19 cellular contexts compared by ENCODE assay signal in genomic region chr2:8520791-8521344, GRCh38.
DNase-seq lines count a peak whose midpoint lies in the region; FAIRE-seq and TF ChIP-seq lines count a peak whose summit lies in the region.
"Had no signal": no experiment of that assay in that cellular context is flagged by ENCODE, and none has a peak within 500 bp of the region (broad histone marks: within the 10 kb centered on the region; RNA-seq: fewer than 3 reads in every experiment).

No MANE protein-coding gene starts in this region.

- CTCF ChIA-PET in activated naive CD4-positive, alpha-beta T cell treated with anti-CD3 and anti-CD28 coated beads for 36 hours (lab: Charles Lee) = no interaction called here
- CTCF ChIA-PET in activated CD4-positive, alpha-beta memory T cell treated with anti-CD3 and anti-CD28 coated beads, Interleukin-2, amount 10 ng/mL, durations not matched to agents 7 days and 5 days (lab: Charles Lee) = interaction anchor here (1.3 to 3.0 kb wide), 4 partner anchors 23 to 161 kb away, joined by 3 to 9 read pairs (median 8); partner anchors contain the start of gene ID2

- TF ChIP-seq CTCF in esophagus squamous epithelium (IDR thresholded peaks at IDR 0.05) = no peak

- no peaks in the 10 kb centered on the region for H3K9me3 ChIP-seq in esophagus squamous epithelium
- H3K9me3 ChIP-seq: gastroesophageal sphincter, pancreas had no signal

- peaks cover 45% of the 10 kb centered on the region for H3K4me1 Mint-ChIP-seq in activated naive CD4-positive, alpha-beta T cell treated with anti-CD3 and anti-CD28 coated beads for 36 hours (ENCODE audit: low read depth)
- peaks cover 81% of the 10 kb centered on the region for H3K4me1 Mint-ChIP-seq in activated CD4-positive, alpha-beta memory T cell treated with anti-CD3 and anti-CD28 coated beads, Interleukin-2, amount 10 ng/mL, durations not matched to agents 7 days and 5 days

- H3K27ac ChIP-seq in esophagus squamous epithelium = no peak overlapping the region
- H3K27ac ChIP-seq: gastroesophageal sphincter, pancreas had no signal

- H3K9me3 Mint-ChIP-seq in activated naive CD4-positive, alpha-beta T cell treated with anti-CD3 and anti-CD28 coated beads for 36 hours = no peaks in the 10 kb centered on the region
- H3K9me3 Mint-ChIP-seq in activated CD4-positive, alpha-beta memory T cell treated with anti-CD3 and anti-CD28 coated beads, Interleukin-2, amount 10 ng/mL, durations not matched to agents 7 days and 5 days = peaks cover 2% of the 10 kb centered on the region
- H3K9me3 Mint-ChIP-seq: endodermal cell, IgD-negative memory B cell had no signal

- H3K4me3 Mint-ChIP-seq in activated naive CD4-positive, alpha-beta T cell treated with anti-CD3 and anti-CD28 coated beads for 36 hours = no peak overlapping the region
- no peak overlapping the region for H3K4me3 Mint-ChIP-seq in activated CD4-positive, alpha-beta memory T cell treated with anti-CD3 and anti-CD28 coated beads, Interleukin-2, amount 10 ng/mL, durations not matched to agents 7 days and 5 days
- H3K4me3 Mint-ChIP-seq: endodermal cell had no signal

- peak; percentile 72 for DNase-seq in activated naive CD4-positive, alpha-beta T cell treated with anti-CD3 and anti-CD28 coated beads for 36 hours
- no peak for DNase-seq in activated naive CD4-positive, alpha-beta T cell treated with anti-CD3 and anti-CD28 coated beads, Interleukin-2, amount 50 U/mL, for 16 hours
- DNase-seq in GM19239 (ENCODE audit: insufficient read length, low spot score) (no peak), esophagus squamous epithelium (lab: John Stamatoyannopoulos, UW) (no peak), pons (ENCODE audit: low spot score) (no peak), RKO (ENCODE audit: low spot score) (no peak)
- no peak for DNase-seq in activated CD4-positive, alpha-beta memory T cell treated with anti-CD3 and anti-CD28 coated beads, Interleukin-2, amount 10 ng/mL, durations not matched to agents 7 days and 5 days
- peak; percentile 51 for DNase-seq in stimulated activated CD8-positive, alpha-beta memory T cell treated with anti-CD3 and anti-CD28 coated beads, Interleukin-4, amount 100 ng/mL, for 48 hours
- DNase-seq: activated effector memory CD4-positive, alpha-beta T cell treated with anti-CD3 and anti-CD28 coated beads, Interleukin-2, amount 50 U/mL, for 16 hours; DMS79 treated with DMSO at 0.1 percent for 48 hours; endodermal cell; midbrain; NCI-H187; NCI-H82 had no signal

- no peaks in the 10 kb centered on the region for H3K27me3 Mint-ChIP-seq in activated naive CD4-positive, alpha-beta T cell treated with anti-CD3 and anti-CD28 coated beads for 36 hours (ENCODE audit: low read depth)
- H3K27me3 Mint-ChIP-seq in activated CD4-positive, alpha-beta memory T cell treated with anti-CD3 and anti-CD28 coated beads, Interleukin-2, amount 10 ng/mL, durations not matched to agents 7 days and 5 days = no peaks in the 10 kb centered on the region

- H3K36me3 Mint-ChIP-seq in activated naive CD4-positive, alpha-beta T cell treated with anti-CD3 and anti-CD28 coated beads for 36 hours (ENCODE audit: low read depth) = no peaks in the 10 kb centered on the region
- H3K36me3 Mint-ChIP-seq in activated CD4-positive, alpha-beta memory T cell treated with anti-CD3 and anti-CD28 coated beads, Interleukin-2, amount 10 ng/mL, durations not matched to agents 7 days and 5 days (ENCODE audit: low read depth) = peaks cover 9% of the 10 kb centered on the region

- WGBS in esophagus squamous epithelium, 2 donors = 53 to 81% methylated on average over 4 of the region's 5 CpGs

- no peaks in the 10 kb centered on the region for H3K27me3 ChIP-seq in esophagus squamous epithelium
- H3K27me3 ChIP-seq: gastroesophageal sphincter, pancreas had no signal

- peak overlapping the region; percentile 54 for H3K27ac Mint-ChIP-seq in activated naive CD4-positive, alpha-beta T cell treated with anti-CD3 and anti-CD28 coated beads for 36 hours
- peak overlapping the region; percentile 8 for H3K27ac Mint-ChIP-seq in activated CD4-positive, alpha-beta memory T cell treated with anti-CD3 and anti-CD28 coated beads, Interleukin-2, amount 10 ng/mL, durations not matched to agents 7 days and 5 days
- H3K27ac Mint-ChIP-seq: endodermal cell, IgD-negative memory B cell had no signal

- intact Hi-C loops in activated naive CD4-positive, alpha-beta T cell treated with anti-CD3 and anti-CD28 coated beads for 36 hours (cut with micrococcal nuclease) = loop anchor here (1.0 kb wide), 2 partner anchors 20 to 282 kb away; no protein-coding TSS in a partner anchor
- intact Hi-C loops in esophagus squamous epithelium (cut with DNase I) = no loop called here

- FAIRE-seq in GM19239 (lab: Jason Lieb, UNC) = peak; percentile 82
- FAIRE-seq: bronchial epithelial cell, islet of Langerhans, pancreas had no signal

- POLR2A ChIA-PET in activated CD4-positive, alpha-beta memory T cell treated with anti-CD3 and anti-CD28 coated beads, Interleukin-2, amount 10 ng/mL, durations not matched to agents 7 days and 5 days (lab: Charles Lee) = interaction anchor here (1.1 to 8.1 kb wide), 6 partner anchors 17 to 164 kb away, joined by 3 to 46 read pairs (median 10); partner anchors contain the start of gene ID2

- H3K4me3 ChIP-seq in esophagus squamous epithelium = no peak overlapping the region
- H3K4me3 ChIP-seq: gastroesophageal sphincter, pancreas had no signal

- no peaks in the 10 kb centered on the region for H3K36me3 ChIP-seq in esophagus squamous epithelium
- H3K36me3 ChIP-seq: gastroesophageal sphincter, pancreas had no signal

- H3K4me1 ChIP-seq in esophagus squamous epithelium = peaks cover 19 to 47% (median 19%) of the 10 kb centered on the region in 3 donors

- no peak for TF ChIP-seq POLR2A in esophagus squamous epithelium (IDR thresholded peaks at IDR 0.05)

Comparison
In these comparisons a context has a peak if more than half of its experiments do, and no peak if none do; other contexts are left out.
1. DNase-seq: peak in activated naive CD4-positive, alpha-beta T cell treated with anti-CD3 and anti-CD28 coated beads for 36 hours (single experiment) and stimulated activated CD8-positive, alpha-beta memory T cell treated with anti-CD3 and anti-CD28 coated beads, Interleukin-4, amount 100 ng/mL, for 48 hours (single experiment); none in activated naive CD4-positive, alpha-beta T cell treated with anti-CD3 and anti-CD28 coated beads, Interleukin-2, amount 50 U/mL, for 16 hours (single experiment), GM19239 (single experiment), activated CD4-positive, alpha-beta memory T cell treated with anti-CD3 and anti-CD28 coated beads, Interleukin-2, amount 10 ng/mL, durations not matched to agents 7 days and 5 days (single experiment), esophagus squamous epithelium (single experiment), pons (single experiment) and RKO (single experiment).